ENCODE assay signal across 13 cellular contexts in the genomic region with DNA sequence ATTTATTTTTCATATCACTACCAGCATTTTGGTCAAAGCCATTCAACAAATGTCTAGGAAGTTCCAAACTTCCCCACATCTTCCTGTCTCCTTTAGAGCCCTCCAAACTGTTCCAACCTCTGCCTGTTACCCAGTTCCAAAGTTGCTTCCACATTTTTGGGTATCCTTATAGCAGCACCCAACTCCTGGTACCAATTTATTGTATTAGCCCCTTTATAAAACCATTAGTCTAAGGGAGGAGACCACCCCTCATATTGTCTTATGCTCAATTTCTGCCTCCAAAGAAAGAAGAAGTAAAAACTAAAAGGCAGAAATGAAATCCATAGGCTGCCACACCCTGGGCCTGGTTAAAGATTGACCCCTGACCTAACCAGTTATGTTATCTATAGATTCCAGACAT. TPM values are rescaled to one million over a fixed set of nuclear protein-coding genes. Genes with fewer than 3 reads are reported as not detected.
"Had no signal": no experiment of that assay in that cellular context is flagged by ENCODE, and none has a peak within 500 bp of the region (broad histone marks: within the 10 kb centered on the region; RNA-seq: fewer than 3 reads in every experiment).

No MANE protein-coding gene starts in this region.

RNA-seq across cellular contexts. Expression of a gene that starts 18.1 kb away (rescaled TPM):
- total RNA-seq: ascending aorta had no signal

RNA-seq across cellular contexts. Expression of a gene that starts 27.2 kb away (rescaled TPM):
- total RNA-seq: activated naive CD4-positive, alpha-beta T cell treated with anti-CD3 and anti-CD28 coated beads for 36 hours; activated naive CD8-positive, alpha-beta T cell treated with anti-CD3 and anti-CD28 coated beads, Interleukin-2, amount 10 ng/mL, durations not matched to agents 7 days and 5 days; activated T-helper 1 cell treated with anti-CD3 and anti-CD28 coated beads, Interleukin-12 subunit alpha, Interleukin-12 subunit beta, Interleukin-2, Interleukin-4 antibody, amounts not matched to agents 30 ng/mL and 10 ng/mL and 1 ng/mL, durations not matched to agents 14 hours and 24 hours and 36 hours; activated T-helper 2 cell treated with anti-CD3 and anti-CD28 coated beads, Interferon-gamma antibody, Interleukin-2, Interleukin-4, amounts not matched to agents 10 μg/mL and 5 μg/mL and 100 μg/mL, durations not matched to agents 14 hours and 24 hours and 36 hours; adrenal gland; aorta; ascending aorta; astrocyte; body of pancreas; bronchial epithelial cell; cardiac muscle cell; cardiac septum had no signal
- polyA plus RNA-seq: adipose tissue had no signal
